ENCODE assay signal across 21 cellular contexts in genomic region chr6:25576920-25577319, GRCh38.
DNase-seq lines count a peak whose midpoint lies in the region; ATAC-seq and TF ChIP-seq lines count a peak whose summit lies in the region.
"Had no signal": no experiment of that assay in that cellular context is flagged by ENCODE, and none has a peak within 500 bp of the region (broad histone marks: within the 10 kb centered on the region; RNA-seq: fewer than 3 reads in every experiment).

No MANE protein-coding gene starts in this region.

- H3K4me3 ChIP-seq in right atrium auricular region, result no peak overlapping the region
- H3K4me3 ChIP-seq: A549, cardiac muscle cell, gastrocnemius medialis, testis had no signal

- TF ChIP-seq CTCF in right atrium auricular region (IDR thresholded peaks at IDR 0.05), result no peak

- ATAC-seq in Right ventricle myocardium superior (ENCODE audit: poor library complexity), result peak; percentile 52
- no peak for ATAC-seq in HG03196 (IDR thresholded peaks at IDR 0.05; ENCODE audit: unreplicated experiment)
- ATAC-seq in GM18861 (IDR thresholded peaks at IDR 0.05; ENCODE audit: unreplicated experiment), result no peak
- no peak for ATAC-seq in GM18511 (IDR thresholded peaks at IDR 0.05; ENCODE audit: unreplicated experiment)
- ATAC-seq: A549; activated T-helper 17 cell treated with anti-CD3 and anti-CD28 coated beads, Interleukin-2, amount 50 U/mL, for 72 hours; gastrocnemius medialis; natural killer cell treated with Interleukin-12 subunit alpha and Interleukin-12 subunit beta and Interleukin-15 and Interleukin-18, amount 100 ng/mL, for 72 hours had no signal

- H3K27ac ChIP-seq in right atrium auricular region, result no peak overlapping the region
- H3K27ac ChIP-seq: A549, cardiac muscle cell, gastrocnemius medialis, testis had no signal

- H3K27me3 ChIP-seq in right atrium auricular region, result no peaks in the 10 kb centered on the region
- H3K27me3 ChIP-seq: cardiac muscle cell, gastrocnemius medialis, testis had no signal

- H3K9me3 ChIP-seq in right atrium auricular region, result no peaks in the 10 kb centered on the region
- H3K9me3 ChIP-seq: A549, gastrocnemius medialis, testis had no signal

- no peak for DNase-seq in Right ventricle myocardium superior
- DNase-seq in right atrium auricular region (ENCODE audit: low spot score), result no peak
- peak; percentile 92 for DNase-seq in cerebellar cortex (ENCODE audit: low spot score)
- DNase-seq in middle frontal gyrus (ENCODE audit: extremely low spot score, low spot score), result peak; percentile 78
- DNase-seq in superior temporal gyrus (ENCODE audit: extremely low spot score), result peak; percentile 67
- DNase-seq: activated CD4-positive, alpha-beta T cell treated with anti-CD3 and anti-CD28 coated beads for 48 hours; activated naive CD8-positive, alpha-beta T cell treated with anti-CD3 and anti-CD28 coated beads, Interleukin-2, amount 10 ng/mL, durations not matched to agents 7 days and 5 days; GDM1; H7; NCI-H146; stimulated activated CD4-positive, alpha-beta T cell treated with anti-CD3 and anti-CD28 coated beads, Interleukin-12 subunit alpha, Interleukin-12 subunit beta, amount 100 ng/mL, for 4 hours; T-helper 1 cell; testis had no signal

- intact Hi-C loops in Right ventricle myocardium superior (cut with DNase I), result no loop called here

- H3K4me1 ChIP-seq in right atrium auricular region, result no peaks in the 10 kb centered on the region
- H3K4me1 ChIP-seq: A549, gastrocnemius medialis, testis had no signal

- H3K36me3 ChIP-seq in right atrium auricular region, result peaks cover 9% of the 10 kb centered on the region
- H3K36me3 ChIP-seq: gastrocnemius medialis had no signal

Comparison
In these comparisons a context has a peak if more than half of its experiments do, and no peak if none do; other contexts are left out.
1. DNase-seq: peak in cerebellar cortex (single experiment), middle frontal gyrus (single experiment) and superior temporal gyrus (single experiment); none in Right ventricle myocardium superior (single experiment) and right atrium auricular region (single experiment).